In genomic region chr14:20468773-20469241, GRCh38 we compare ENCODE assay signal across 1 cellular context.
TF ChIP-seq lines count a peak whose summit lies in the region.

No MANE protein-coding gene starts in this region.

TF ChIP-seq in IMR-90, 13 proteins besides CTCF, POLR2A, EP300 and RAD21 (continued from another document):
- TF ChIP-seq, protein P1, sequence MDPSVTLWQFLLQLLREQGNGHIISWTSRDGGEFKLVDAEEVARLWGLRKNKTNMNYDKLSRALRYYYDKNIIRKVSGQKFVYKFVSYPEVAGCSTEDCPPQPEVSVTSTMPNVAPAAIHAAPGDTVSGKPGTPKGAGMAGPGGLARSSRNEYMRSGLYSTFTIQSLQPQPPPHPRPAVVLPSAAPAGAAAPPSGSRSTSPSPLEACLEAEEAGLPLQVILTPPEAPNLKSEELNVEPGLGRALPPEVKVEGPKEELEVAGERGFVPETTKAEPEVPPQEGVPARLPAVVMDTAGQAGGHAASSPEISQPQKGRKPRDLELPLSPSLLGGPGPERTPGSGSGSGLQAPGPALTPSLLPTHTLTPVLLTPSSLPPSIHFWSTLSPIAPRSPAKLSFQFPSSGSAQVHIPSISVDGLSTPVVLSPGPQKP (IDR thresholded peaks at IDR 0.05; ENCODE audit: borderline replicate concordance, low read depth, low read length): no peak
TF ChIP-seq in IMR-90: peak in this region for 0.
